In the genomic region with DNA sequence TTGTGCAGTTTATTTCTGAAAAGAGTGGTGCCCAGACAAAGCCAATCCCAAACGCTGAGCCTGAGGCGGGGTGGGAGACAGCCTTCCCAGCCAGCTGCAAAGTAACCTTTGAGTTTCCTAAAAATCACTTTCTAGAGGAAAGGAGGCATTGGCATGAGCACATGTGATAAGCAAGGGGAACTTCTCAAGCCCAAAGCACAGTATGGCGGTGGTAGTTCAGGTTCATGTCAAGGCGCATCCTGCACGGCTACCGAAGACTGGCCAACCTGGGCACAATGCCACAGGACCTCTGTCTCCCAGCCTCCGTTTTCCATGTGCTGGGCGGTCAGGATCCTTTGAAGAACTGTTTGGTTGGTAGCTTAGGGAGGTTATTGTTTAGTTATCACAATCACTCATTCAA, we compare ENCODE assay signal across 1 cellular context.
TF ChIP-seq lines count a peak whose summit lies in the region.

No MANE protein-coding gene starts in this region.

TF ChIP-seq in H1, 55 proteins besides CTCF, POLR2A, EP300 and RAD21 (continued from another document):
- no peak for TF ChIP-seq TCF12 (IDR thresholded peaks at IDR 0.05; ENCODE audit: low read depth, low read length)
- no peak for TF ChIP-seq NANOG (IDR thresholded peaks at IDR 0.05; ENCODE audit: insufficient read depth, low read depth, low read length, poor library complexity, severe bottlenecking)
- no peak for TF ChIP-seq BCL11A (IDR thresholded peaks at IDR 0.05; ENCODE audit: low read depth in 2 of 2, low read length in 2 of 2)
- TF ChIP-seq JUN (IDR thresholded peaks at IDR 0.05; ENCODE audit: low read depth, low read length) = no peak
- no peak for TF ChIP-seq HDAC2 (IDR thresholded peaks at IDR 0.05; ENCODE audit: borderline replicate concordance in 1 of 2, low read depth in 2 of 2, low read length in 2 of 2)
- TF ChIP-seq, protein P1, sequence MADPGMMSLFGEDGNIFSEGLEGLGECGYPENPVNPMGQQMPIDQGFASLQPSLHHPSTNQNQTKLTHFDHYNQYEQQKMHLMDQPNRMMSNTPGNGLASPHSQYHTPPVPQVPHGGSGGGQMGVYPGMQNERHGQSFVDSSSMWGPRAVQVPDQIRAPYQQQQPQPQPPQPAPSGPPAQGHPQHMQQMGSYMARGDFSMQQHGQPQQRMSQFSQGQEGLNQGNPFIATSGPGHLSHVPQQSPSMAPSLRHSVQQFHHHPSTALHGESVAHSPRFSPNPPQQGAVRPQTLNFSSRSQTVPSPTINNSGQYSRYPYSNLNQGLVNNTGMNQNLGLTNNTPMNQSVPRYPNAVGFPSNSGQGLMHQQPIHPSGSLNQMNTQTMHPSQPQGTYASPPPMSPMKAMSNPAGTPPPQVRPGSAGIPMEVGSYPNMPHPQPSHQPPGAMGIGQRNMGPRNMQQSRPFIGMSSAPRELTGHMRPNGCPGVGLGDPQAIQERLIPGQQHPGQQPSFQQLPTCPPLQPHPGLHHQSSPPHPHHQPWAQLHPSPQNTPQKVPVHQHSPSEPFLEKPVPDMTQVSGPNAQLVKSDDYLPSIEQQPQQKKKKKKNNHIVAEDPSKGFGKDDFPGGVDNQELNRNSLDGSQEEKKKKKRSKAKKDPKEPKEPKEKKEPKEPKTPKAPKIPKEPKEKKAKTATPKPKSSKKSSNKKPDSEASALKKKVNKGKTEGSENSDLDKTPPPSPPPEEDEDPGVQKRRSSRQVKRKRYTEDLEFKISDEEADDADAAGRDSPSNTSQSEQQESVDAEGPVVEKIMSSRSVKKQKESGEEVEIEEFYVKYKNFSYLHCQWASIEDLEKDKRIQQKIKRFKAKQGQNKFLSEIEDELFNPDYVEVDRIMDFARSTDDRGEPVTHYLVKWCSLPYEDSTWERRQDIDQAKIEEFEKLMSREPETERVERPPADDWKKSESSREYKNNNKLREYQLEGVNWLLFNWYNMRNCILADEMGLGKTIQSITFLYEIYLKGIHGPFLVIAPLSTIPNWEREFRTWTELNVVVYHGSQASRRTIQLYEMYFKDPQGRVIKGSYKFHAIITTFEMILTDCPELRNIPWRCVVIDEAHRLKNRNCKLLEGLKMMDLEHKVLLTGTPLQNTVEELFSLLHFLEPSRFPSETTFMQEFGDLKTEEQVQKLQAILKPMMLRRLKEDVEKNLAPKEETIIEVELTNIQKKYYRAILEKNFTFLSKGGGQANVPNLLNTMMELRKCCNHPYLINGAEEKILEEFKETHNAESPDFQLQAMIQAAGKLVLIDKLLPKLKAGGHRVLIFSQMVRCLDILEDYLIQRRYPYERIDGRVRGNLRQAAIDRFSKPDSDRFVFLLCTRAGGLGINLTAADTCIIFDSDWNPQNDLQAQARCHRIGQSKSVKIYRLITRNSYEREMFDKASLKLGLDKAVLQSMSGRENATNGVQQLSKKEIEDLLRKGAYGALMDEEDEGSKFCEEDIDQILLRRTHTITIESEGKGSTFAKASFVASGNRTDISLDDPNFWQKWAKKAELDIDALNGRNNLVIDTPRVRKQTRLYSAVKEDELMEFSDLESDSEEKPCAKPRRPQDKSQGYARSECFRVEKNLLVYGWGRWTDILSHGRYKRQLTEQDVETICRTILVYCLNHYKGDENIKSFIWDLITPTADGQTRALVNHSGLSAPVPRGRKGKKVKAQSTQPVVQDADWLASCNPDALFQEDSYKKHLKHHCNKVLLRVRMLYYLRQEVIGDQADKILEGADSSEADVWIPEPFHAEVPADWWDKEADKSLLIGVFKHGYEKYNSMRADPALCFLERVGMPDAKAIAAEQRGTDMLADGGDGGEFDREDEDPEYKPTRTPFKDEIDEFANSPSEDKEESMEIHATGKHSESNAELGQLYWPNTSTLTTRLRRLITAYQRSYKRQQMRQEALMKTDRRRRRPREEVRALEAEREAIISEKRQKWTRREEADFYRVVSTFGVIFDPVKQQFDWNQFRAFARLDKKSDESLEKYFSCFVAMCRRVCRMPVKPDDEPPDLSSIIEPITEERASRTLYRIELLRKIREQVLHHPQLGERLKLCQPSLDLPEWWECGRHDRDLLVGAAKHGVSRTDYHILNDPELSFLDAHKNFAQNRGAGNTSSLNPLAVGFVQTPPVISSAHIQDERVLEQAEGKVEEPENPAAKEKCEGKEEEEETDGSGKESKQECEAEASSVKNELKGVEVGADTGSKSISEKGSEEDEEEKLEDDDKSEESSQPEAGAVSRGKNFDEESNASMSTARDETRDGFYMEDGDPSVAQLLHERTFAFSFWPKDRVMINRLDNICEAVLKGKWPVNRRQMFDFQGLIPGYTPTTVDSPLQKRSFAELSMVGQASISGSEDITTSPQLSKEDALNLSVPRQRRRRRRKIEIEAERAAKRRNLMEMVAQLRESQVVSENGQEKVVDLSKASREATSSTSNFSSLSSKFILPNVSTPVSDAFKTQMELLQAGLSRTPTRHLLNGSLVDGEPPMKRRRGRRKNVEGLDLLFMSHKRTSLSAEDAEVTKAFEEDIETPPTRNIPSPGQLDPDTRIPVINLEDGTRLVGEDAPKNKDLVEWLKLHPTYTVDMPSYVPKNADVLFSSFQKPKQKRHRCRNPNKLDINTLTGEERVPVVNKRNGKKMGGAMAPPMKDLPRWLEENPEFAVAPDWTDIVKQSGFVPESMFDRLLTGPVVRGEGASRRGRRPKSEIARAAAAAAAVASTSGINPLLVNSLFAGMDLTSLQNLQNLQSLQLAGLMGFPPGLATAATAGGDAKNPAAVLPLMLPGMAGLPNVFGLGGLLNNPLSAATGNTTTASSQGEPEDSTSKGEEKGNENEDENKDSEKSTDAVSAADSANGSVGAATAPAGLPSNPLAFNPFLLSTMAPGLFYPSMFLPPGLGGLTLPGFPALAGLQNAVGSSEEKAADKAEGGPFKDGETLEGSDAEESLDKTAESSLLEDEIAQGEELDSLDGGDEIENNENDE (IDR thresholded peaks at IDR 0.05; ENCODE audit: insufficient replicate concordance, low read length) = no peak
- TF ChIP-seq TAF1 (IDR thresholded peaks at IDR 0.05; ENCODE audit: low read depth, low read length) = no peak
- no peak for TF ChIP-seq GTF2F1 (IDR thresholded peaks at IDR 0.05; ENCODE audit: borderline replicate concordance, low read depth, low read length)
- TF ChIP-seq POLR2AphosphoS5 (IDR thresholded peaks at IDR 0.05; ENCODE audit: low read depth, low read length) = no peak
- no peak for TF ChIP-seq RXRA (IDR thresholded peaks at IDR 0.05; ENCODE audit: insufficient read depth, low read depth, low read length)
- no peak for TF ChIP-seq NRF1 (IDR thresholded peaks at IDR 0.05; ENCODE audit: low read depth, low read length)
- TF ChIP-seq ZNF274 (IDR thresholded peaks at IDR 0.05; ENCODE audit: borderline replicate concordance, extremely low read depth, low read length) = no peak
- no peak for TF ChIP-seq SIN3A (conservative IDR thresholded peaks at IDR 0.05 in 1 of 2, IDR thresholded peaks at IDR 0.05 in 1 of 2; ENCODE audit: low read depth in 1 of 2, low read length in 2 of 2)
- no peak for TF ChIP-seq SAP30 (IDR thresholded peaks at IDR 0.05; ENCODE audit: insufficient read depth, insufficient replicate concordance, low read length)
- TF ChIP-seq EGR1 (IDR thresholded peaks at IDR 0.05; ENCODE audit: borderline replicate concordance, low read depth, low read length) = no peak
